ENCODE assay signal across 9 cellular contexts in genomic region chr12:64780220-64780530, GRCh38. TPM values are rescaled to one million over a fixed set of nuclear protein-coding genes. Genes with fewer than 3 reads are reported as not detected.
DNase-seq lines count a peak whose midpoint lies in the region; ATAC-seq and TF ChIP-seq lines count a peak whose summit lies in the region.
"Had no signal": no experiment of that assay in that cellular context is flagged by ENCODE, and none has a peak within 500 bp of the region (broad histone marks: within the 10 kb centered on the region; RNA-seq: fewer than 3 reads in every experiment).

No MANE protein-coding gene starts in this region.

- peaks cover 81% of the 10 kb centered on the region for H3K27me3 Mint-ChIP-seq in stimulated activated naive CD8-positive, alpha-beta T cell treated with anti-CD3 and anti-CD28 coated beads, Interleukin-15, Interleukin-2, amounts not matched to agents 100 ng/mL and 50 ng/mL, for 24 hours
- H3K27me3 Mint-ChIP-seq in mesothelial cell of epicardium (ENCODE audit: low read depth), result peaks cover 88% of the 10 kb centered on the region

- no peak for ATAC-seq in stimulated activated naive CD8-positive, alpha-beta T cell treated with anti-CD3 and anti-CD28 coated beads, Interleukin-15, Interleukin-2, amounts not matched to agents 100 U/mL and 50 U/mL, for 24 hours
- ATAC-seq in aorta (ENCODE audit: low FRiP score) (peak; percentile 34), foreskin keratinocyte (no peak)

- H3K4me3 ChIP-seq in ascending aorta (peak overlapping the region; percentile 66 to 71), aorta (ENCODE audit: low read length in 2 of 2) (peak overlapping the region; percentile 45 to 56)

- no peak for DNase-seq in stimulated activated naive CD8-positive, alpha-beta T cell treated with anti-CD3 and anti-CD28 coated beads, Interleukin-15, Interleukin-2, amounts not matched to agents 100 U/mL and 50 U/mL, for 24 hours
- DNase-seq in ascending aorta (ENCODE audit: low spot score in 2 of 2) (no peak), mesothelial cell of epicardium (ENCODE audit: low spot score in 2 of 2, unreplicated experiment in 2 of 2) (no peak), aorta (no peak), foreskin keratinocyte (no peak), NK-92 (lab: John Stamatoyannopoulos, UW; ENCODE audit: unreplicated experiment) (no peak)
- no peak for DNase-seq in stimulated activated naive CD4-positive, alpha-beta T cell (lab: John Stamatoyannopoulos, UW)
- DNase-seq: SHP77 treated with DMSO at 0.1 percent for 48 hours had no signal

- intact Hi-C loops in ascending aorta (cut with DNase I), result loop anchor here (1.0 kb wide), 1 partner anchor 19 kb away; no protein-coding TSS in a partner anchor
- intact Hi-C loops in aorta (cut with DNase I), result no loop called here

- H3K4me1 ChIP-seq in ascending aorta (peaks cover 0 to 9% of the 10 kb centered on the region in 2 donors), aorta (ENCODE audit: control insufficient read depth in 1 of 2, insufficient read depth in 2 of 2, low read length in 2 of 2) (peaks cover 0 to 2% of the 10 kb centered on the region in 2 donors), foreskin keratinocyte (no peaks in the 10 kb centered on the region)

- no peaks in the 10 kb centered on the region for H3K27me3 ChIP-seq in ascending aorta
- no peaks in the 10 kb centered on the region for H3K27me3 ChIP-seq in aorta (ENCODE audit: control insufficient read depth in 1 of 2, insufficient read depth in 2 of 2, low read length in 1 of 2)
- H3K27me3 ChIP-seq in foreskin keratinocyte, result peaks cover 97% of the 10 kb centered on the region

- peak overlapping the region in 1 of 2 donors; percentile 37 for H3K27ac ChIP-seq in ascending aorta
- H3K27ac ChIP-seq in aorta (ENCODE audit: low read depth in 1 of 2, low read length in 2 of 2), result no peak overlapping the region
- no peak overlapping the region for H3K27ac ChIP-seq in foreskin keratinocyte

- TF ChIP-seq CTCF in ascending aorta (IDR thresholded peaks at IDR 0.05) (no peak), mesothelial cell of epicardium (IDR thresholded peaks at IDR 0.05; ENCODE audit: unreplicated experiment) (no peak), foreskin keratinocyte (conservative IDR thresholded peaks at IDR 0.05) (no peak)

- WGBS in aorta, 2 donors, result 9 to 10% methylated on average over 14 of the region's 14 CpGs

- H3K27ac Mint-ChIP-seq in stimulated activated naive CD8-positive, alpha-beta T cell treated with anti-CD3 and anti-CD28 coated beads, Interleukin-15, Interleukin-2, amounts not matched to agents 100 ng/mL and 50 ng/mL, for 24 hours, result no peak overlapping the region
- no peak overlapping the region for H3K27ac Mint-ChIP-seq in mesothelial cell of epicardium

- H3K9me3 Mint-ChIP-seq in stimulated activated naive CD8-positive, alpha-beta T cell treated with anti-CD3 and anti-CD28 coated beads, Interleukin-15, Interleukin-2, amounts not matched to agents 100 ng/mL and 50 ng/mL, for 24 hours, result peaks cover 24% of the 10 kb centered on the region
- H3K9me3 Mint-ChIP-seq in mesothelial cell of epicardium, result peaks cover 22% of the 10 kb centered on the region

- peaks cover 19% of the 10 kb centered on the region for H3K4me1 Mint-ChIP-seq in stimulated activated naive CD8-positive, alpha-beta T cell treated with anti-CD3 and anti-CD28 coated beads, Interleukin-15, Interleukin-2, amounts not matched to agents 100 ng/mL and 50 ng/mL, for 24 hours (ENCODE audit: low read depth)
- peaks cover 17% of the 10 kb centered on the region for H3K4me1 Mint-ChIP-seq in mesothelial cell of epicardium

- H3K4me3 Mint-ChIP-seq in stimulated activated naive CD8-positive, alpha-beta T cell treated with anti-CD3 and anti-CD28 coated beads, Interleukin-15, Interleukin-2, amounts not matched to agents 100 ng/mL and 50 ng/mL, for 24 hours, result peak overlapping the region; percentile 50
- peak overlapping the region; percentile 58 for H3K4me3 Mint-ChIP-seq in mesothelial cell of epicardium

- H3K9me3 ChIP-seq in ascending aorta (peaks cover 0 to 9% of the 10 kb centered on the region in 2 donors), aorta (ENCODE audit: control insufficient read depth, low read length) (no peaks in the 10 kb centered on the region)

- H3K36me3 ChIP-seq in ascending aorta, result no peaks in the 10 kb centered on the region
- H3K36me3 ChIP-seq in aorta (ENCODE audit: control insufficient read depth in 1 of 2, insufficient read depth in 2 of 2, low read length in 1 of 2), result no peaks in the 10 kb centered on the region

- H3K36me3 Mint-ChIP-seq in stimulated activated naive CD8-positive, alpha-beta T cell treated with anti-CD3 and anti-CD28 coated beads, Interleukin-15, Interleukin-2, amounts not matched to agents 100 ng/mL and 50 ng/mL, for 24 hours (ENCODE audit: low read depth), result peaks cover 4% of the 10 kb centered on the region
- peaks cover 10% of the 10 kb centered on the region for H3K36me3 Mint-ChIP-seq in mesothelial cell of epicardium

RNA-seq across cellular contexts. Expression of gene GNS, which starts 21.0 kb away (rescaled TPM):
- total RNA-seq in ascending aorta (105 TPM), mesothelial cell of epicardium (66.1 to 68.0 TPM (median 67.4 TPM) in 3 replicates), aorta (100 to 1,000 TPM; 120 to 152 TPM), foreskin keratinocyte (43.2 and 49.1 TPM in 2 replicates)
- polyA plus RNA-seq in aorta (10 to 100 TPM; 29.6 to 36.4 TPM), foreskin keratinocyte (15.3 and 15.6 TPM in 2 replicates)

RNA-seq across cellular contexts. Expression of gene TBC1D30, which starts 44.3 kb away (rescaled TPM):
- total RNA-seq in ascending aorta, result 53.0 TPM
- total RNA-seq in mesothelial cell of epicardium, result 2.8 to 3.7 TPM (median 3.1 TPM) in 3 replicates
- total RNA-seq in aorta, result 1 to 10 TPM; 4.1 to 9.7 TPM
- 1 to 10 TPM in 1 of 2 donors, under 1 TPM in 1; 0.18 to 1.9 TPM for polyA plus RNA-seq in aorta
- 0.31 and 0.39 TPM in 2 replicates for total RNA-seq in foreskin keratinocyte
- 0.36 and 0.42 TPM in 2 replicates for polyA plus RNA-seq in foreskin keratinocyte
